ENCODE assay signal across 8 cellular contexts in genomic region chr17:50149099-50149424, GRCh38. TPM values are rescaled to one million over a fixed set of nuclear protein-coding genes. Genes with fewer than 3 reads are reported as not detected.
DNase-seq lines count a peak whose midpoint lies in the region; ATAC-seq and TF ChIP-seq lines count a peak whose summit lies in the region.

No MANE protein-coding gene starts in this region.

- no peaks in the 10 kb centered on the region for H3K27me3 Mint-ChIP-seq in activated CD4-positive, alpha-beta T cell treated with anti-CD3 and anti-CD28 coated beads, Interleukin-2, amount 10 ng/mL, durations not matched to agents 24 days and 14 days
- no peaks in the 10 kb centered on the region for H3K27me3 Mint-ChIP-seq in activated naive CD8-positive, alpha-beta T cell

- H3K36me3 Mint-ChIP-seq in activated CD4-positive, alpha-beta T cell treated with anti-CD3 and anti-CD28 coated beads, Interleukin-2, amount 10 ng/mL, durations not matched to agents 24 days and 14 days (ENCODE audit: low read depth) = peaks cover 33% of the 10 kb centered on the region
- H3K36me3 Mint-ChIP-seq in activated naive CD8-positive, alpha-beta T cell = no peaks in the 10 kb centered on the region

- H3K4me1 Mint-ChIP-seq in activated CD4-positive, alpha-beta T cell treated with anti-CD3 and anti-CD28 coated beads, Interleukin-2, amount 10 ng/mL, durations not matched to agents 24 days and 14 days = peaks cover 51% of the 10 kb centered on the region
- peaks cover 54% of the 10 kb centered on the region for H3K4me1 Mint-ChIP-seq in activated naive CD8-positive, alpha-beta T cell (ENCODE audit: low read depth)

- H3K4me1 ChIP-seq in thyroid gland = peaks cover 39 to 48% of the 10 kb centered on the region in 2 donors

- H3K36me3 ChIP-seq in thyroid gland = peaks cover 10% of the 10 kb centered on the region in 2 donors

- no peak for DNase-seq in activated CD4-positive, alpha-beta T cell treated with anti-CD3 and anti-CD28 coated beads, Interleukin-2, amount 10 ng/mL, durations not matched to agents 24 days and 14 days
- no peak for DNase-seq in activated CD4-positive, alpha-beta T cell treated with anti-CD3 and anti-CD28 coated beads, Interleukin-2, amount 50 U/mL, for 1 hour
- DNase-seq in thyroid gland (no peak), NCI-H526 treated with DMSO at 0.1 percent for 48 hours (lab: John Stamatoyannopoulos, UW) (no peak)
- no peak for DNase-seq in stimulated activated CD4-positive, alpha-beta T cell treated with anti-CD3 and anti-CD28 coated beads, Interleukin-2, amount 100 ng/mL, for 48 hours

- WGBS in thyroid gland, 2 donors = 0 to 5% methylated on average over 8 of the region's 28 CpGs

- TF ChIP-seq CTCF in thyroid gland (IDR thresholded peaks at IDR 0.05) = no peak

- intact Hi-C loops in activated CD4-positive, alpha-beta T cell treated with anti-CD3 and anti-CD28 coated beads, Interleukin-2, amount 10 ng/mL, durations not matched to agents 24 days and 14 days (cut with micrococcal nuclease) = no loop called here
- intact Hi-C loops in thyroid gland (cut with DNase I) = loop anchor here (5.0 kb wide), 1 partner anchor 37 kb away; no protein-coding TSS in a partner anchor

- no peak for ATAC-seq in esophagus mucosa

- H3K27me3 ChIP-seq in layer of hippocampus (ENCODE audit: control insufficient read depth, insufficient read depth, low read length) (no peaks in the 10 kb centered on the region), thyroid gland (no peaks in the 10 kb centered on the region)

- no peaks in the 10 kb centered on the region for H3K9me3 ChIP-seq in thyroid gland

- H3K27ac ChIP-seq in layer of hippocampus (ENCODE audit: low read depth, low read length) (peak overlapping the region; percentile 85), thyroid gland (peak overlapping the region; percentile 50 to 86 (median 85))

- TF ChIP-seq POLR2A in thyroid gland (IDR thresholded peaks at IDR 0.05) = no peak

- H3K4me3 Mint-ChIP-seq in activated CD4-positive, alpha-beta T cell treated with anti-CD3 and anti-CD28 coated beads, Interleukin-2, amount 10 ng/mL, durations not matched to agents 24 days and 14 days = peak overlapping the region; percentile 92
- H3K4me3 Mint-ChIP-seq in activated naive CD8-positive, alpha-beta T cell = peak overlapping the region; percentile 87

- peak overlapping the region; percentile 89 for H3K27ac Mint-ChIP-seq in activated CD4-positive, alpha-beta T cell treated with anti-CD3 and anti-CD28 coated beads, Interleukin-2, amount 10 ng/mL, durations not matched to agents 24 days and 14 days
- peak overlapping the region; percentile 83 for H3K27ac Mint-ChIP-seq in activated naive CD8-positive, alpha-beta T cell

- peak overlapping the region in 2 of 3 donors; percentile 76 to 86 for H3K4me3 ChIP-seq in thyroid gland (replicated peaks in 1 of 3)

- no peaks in the 10 kb centered on the region for H3K9me3 Mint-ChIP-seq in activated CD4-positive, alpha-beta T cell treated with anti-CD3 and anti-CD28 coated beads, Interleukin-2, amount 10 ng/mL, durations not matched to agents 24 days and 14 days
- no peaks in the 10 kb centered on the region for H3K9me3 Mint-ChIP-seq in activated naive CD8-positive, alpha-beta T cell (ENCODE audit: low read depth)

RNA-seq across cellular contexts. Expression of gene PPP1R9B, which starts 1.4 kb away (rescaled TPM):
- total RNA-seq in activated CD4-positive, alpha-beta T cell treated with anti-CD3 and anti-CD28 coated beads, Interleukin-2, amount 10 ng/mL, durations not matched to agents 24 days and 14 days = 90.1 and 91.3 TPM in 2 replicates
- total RNA-seq in thyroid gland = 10 to 100 TPM; 28.6 to 37.2 (median 31.9) TPM
- 26.3 TPM for total RNA-seq in esophagus mucosa

RNA-seq across cellular contexts. Expression of gene SGCA, which starts 16.7 kb away (rescaled TPM):
- total RNA-seq in activated CD4-positive, alpha-beta T cell treated with anti-CD3 and anti-CD28 coated beads, Interleukin-2, amount 10 ng/mL, durations not matched to agents 24 days and 14 days = 0.30 TPM in 1 of 2 replicates, not detected in the other
- total RNA-seq in thyroid gland (1 to 10 TPM in 1 of 4 donors, not detected in 3; 2.0 TPM), esophagus mucosa (0.64 TPM)

RNA-seq across cellular contexts. Expression of gene SAMD14, which starts 19.1 kb away (rescaled TPM):
- total RNA-seq in activated CD4-positive, alpha-beta T cell treated with anti-CD3 and anti-CD28 coated beads, Interleukin-2, amount 10 ng/mL, durations not matched to agents 24 days and 14 days = 1.0 and 1.2 TPM in 2 replicates
- total RNA-seq in thyroid gland (under 1 TPM; 0.24 to 0.81 (median 0.58) TPM), esophagus mucosa (0.16 TPM)

RNA-seq across cellular contexts. Expression of gene COL1A1, which starts 52.4 kb away (rescaled TPM):
- 1.6 and 2.0 TPM in 2 replicates for total RNA-seq in activated CD4-positive, alpha-beta T cell treated with anti-CD3 and anti-CD28 coated beads, Interleukin-2, amount 10 ng/mL, durations not matched to agents 24 days and 14 days
- total RNA-seq in thyroid gland = 10 to 100 TPM; 12.2 to 57.3 (median 18.5) TPM
- 42.7 TPM for total RNA-seq in esophagus mucosa

RNA-seq across cellular contexts. Expression of gene PDK2, which starts 53.9 kb away (rescaled TPM):
- total RNA-seq in activated CD4-positive, alpha-beta T cell treated with anti-CD3 and anti-CD28 coated beads, Interleukin-2, amount 10 ng/mL, durations not matched to agents 24 days and 14 days = 10.9 and 11.8 TPM in 2 replicates
- total RNA-seq in thyroid gland (10 to 100 TPM; 42.5 to 79.3 (median 64.5) TPM), esophagus mucosa (13.6 TPM)
